Comparison of ENCODE assay signal across 19 cellular contexts in the genomic region with DNA sequence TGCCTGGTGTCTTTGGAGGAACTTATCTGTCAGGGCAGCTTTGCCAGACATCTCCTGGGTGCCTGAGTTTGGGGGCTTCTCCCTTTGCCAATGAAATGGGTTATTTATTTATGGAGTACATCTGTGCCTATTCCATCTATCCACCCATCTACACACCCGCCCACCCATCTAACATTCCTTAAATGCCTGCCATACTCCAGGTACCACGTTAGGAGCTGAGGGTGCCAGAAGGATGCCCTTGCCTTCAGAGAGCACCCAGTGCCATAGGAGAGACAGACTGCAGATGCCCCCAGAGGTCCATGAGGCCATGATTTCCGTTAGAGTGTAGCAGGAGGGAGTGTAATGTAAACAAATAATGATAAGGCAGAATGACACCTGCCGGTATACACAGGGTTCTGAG. TPM values are rescaled to one million over a fixed set of nuclear protein-coding genes. Genes with fewer than 3 reads are reported as not detected.
DNase-seq lines count a peak whose midpoint lies in the region; ATAC-seq, FAIRE-seq and TF ChIP-seq lines count a peak whose summit lies in the region.
"Had no signal": no experiment of that assay in that cellular context is flagged by ENCODE, and none has a peak within 500 bp of the region (broad histone marks: within the 10 kb centered on the region; RNA-seq: fewer than 3 reads in every experiment).

No MANE protein-coding gene starts in this region.

- H3K36me3 ChIP-seq in right atrium auricular region, result no peaks in the 10 kb centered on the region
- H3K36me3 ChIP-seq in left ventricle myocardium inferior, result no peaks in the 10 kb centered on the region
- H3K36me3 ChIP-seq in mesenchymal stem cell (ENCODE audit: control insufficient read depth in 1 of 2, insufficient read depth in 2 of 2, low read depth in 1 of 2, low read length in 2 of 2), result peaks cover 0 to 2% of the 10 kb centered on the region in 2 experiments
- H3K36me3 ChIP-seq: SJCRH30 had no signal

- H2AFZ ChIP-seq in mesenchymal stem cell (ENCODE audit: low read depth, low read length), result no peak overlapping the region

- H3K4ac ChIP-seq in mesenchymal stem cell (ENCODE audit: low read depth in 1 of 2, low read length in 2 of 2), result no peak overlapping the region

- H3K4me3 Mint-ChIP-seq in T-helper 17 cell, result no peak overlapping the region
- H3K4me3 Mint-ChIP-seq: CD14-positive monocyte had no signal

- no peak overlapping the region for H3K18ac ChIP-seq in mesenchymal stem cell (ENCODE audit: low read depth in 1 of 2, low read length in 2 of 2)

- DNase-seq in right atrium auricular region (ENCODE audit: low spot score) (peak; percentile 47), left ventricle myocardium inferior (no peak), mesenchymal stem cell (no peak), urothelium cell line (ENCODE audit: low spot score) (peak; percentile 33), SHP77 (lab: John Stamatoyannopoulos, UW) (no peak), T-helper 17 cell (no peak)
- DNase-seq in stimulated activated CD4-positive, alpha-beta T cell treated with anti-CD3 and anti-CD28 coated beads, Interleukin-2, amount 100 ng/mL, for 24 hours, result no peak
- DNase-seq: DMS153, NCI-H1417 treated with DMSO at 0.1 percent for 48 hours, NCI-H2029, NCI-H2171, NCI-H446, NCI-H82, PC-3, SJCRH30 had no signal

- no peak overlapping the region for H4K8ac ChIP-seq in mesenchymal stem cell (ENCODE audit: low read length)

- intact Hi-C loops in left ventricle myocardium inferior (cut with micrococcal nuclease), result no loop called here

- H2BK12ac ChIP-seq in mesenchymal stem cell (ENCODE audit: low read length in 2 of 2), result no peak overlapping the region

- H3K9ac ChIP-seq in mesenchymal stem cell (ENCODE audit: low read length), result no peak overlapping the region
- H3K9ac ChIP-seq: KMS-11 had no signal

- H3K27me3 ChIP-seq in right atrium auricular region, result no peaks in the 10 kb centered on the region
- H3K27me3 ChIP-seq in left ventricle myocardium inferior (ENCODE audit: low read depth), result peaks cover 5% of the 10 kb centered on the region
- H3K27me3 ChIP-seq in mesenchymal stem cell (ENCODE audit: control insufficient read depth in 1 of 2, insufficient read depth in 1 of 2, low read length in 2 of 2), result no peaks in the 10 kb centered on the region
- H3K27me3 ChIP-seq: SJCRH30 had no signal

- no peaks in the 10 kb centered on the region for H3K79me1 ChIP-seq in mesenchymal stem cell (replicated peaks; ENCODE audit: low read length, poor library complexity, severe bottlenecking)

- peak overlapping the region; percentile 35 for H4K91ac ChIP-seq in mesenchymal stem cell (ENCODE audit: low read length)

- H3K9me3 ChIP-seq in right atrium auricular region, result no peaks in the 10 kb centered on the region
- no peaks in the 10 kb centered on the region for H3K9me3 ChIP-seq in left ventricle myocardium inferior (replicated peaks)
- no peaks in the 10 kb centered on the region for H3K9me3 ChIP-seq in mesenchymal stem cell (ENCODE audit: control insufficient read depth, low read length)
- no peaks in the 10 kb centered on the region for H3K9me3 ChIP-seq in T-helper 17 cell (ENCODE audit: control insufficient read depth, low read length, poor library complexity, severe bottlenecking)
- H3K9me3 ChIP-seq: SJCRH30 had no signal

- H2BK5ac ChIP-seq in mesenchymal stem cell (ENCODE audit: low read depth, low read length, poor library complexity, severe bottlenecking), result no peak overlapping the region

- no peak for FAIRE-seq in urothelium cell line (lab: Jason Lieb, UNC)
- FAIRE-seq: H1 had no signal

- no peak overlapping the region for H3K27ac ChIP-seq in right atrium auricular region
- no peak overlapping the region for H3K27ac ChIP-seq in left ventricle myocardium inferior (replicated peaks)
- no peak overlapping the region for H3K27ac ChIP-seq in mesenchymal stem cell (ENCODE audit: low read length, poor library complexity, severe bottlenecking)
- H3K27ac ChIP-seq: KMS-11, SJCRH30 had no signal

- H3K23ac ChIP-seq in mesenchymal stem cell (ENCODE audit: low read length in 2 of 2), result no peak overlapping the region

- no peak overlapping the region for H2BK15ac ChIP-seq in mesenchymal stem cell (ENCODE audit: low read depth, poor library complexity, severe bottlenecking)

- no peak overlapping the region for H3K14ac ChIP-seq in mesenchymal stem cell (ENCODE audit: low read length in 2 of 2)

- H3K36me3 Mint-ChIP-seq in T-helper 17 cell (ENCODE audit: low read depth), result no peaks in the 10 kb centered on the region
- H3K36me3 Mint-ChIP-seq: CD14-positive monocyte had no signal

- H3K4me3 ChIP-seq in right atrium auricular region (no peak overlapping the region), left ventricle myocardium inferior (no peak overlapping the region), mesenchymal stem cell (ENCODE audit: insufficient read depth in 1 of 2, low read depth in 1 of 2, low read length in 2 of 2) (no peak overlapping the region)
- H3K4me3 ChIP-seq: SJCRH30 had no signal

- no peak overlapping the region for H3K4me2 ChIP-seq in mesenchymal stem cell (ENCODE audit: low read length, poor library complexity, severe bottlenecking)
- H3K4me2 ChIP-seq: KMS-11 had no signal

- H3K27me3 Mint-ChIP-seq in T-helper 17 cell, result peaks cover 10% of the 10 kb centered on the region

- H3K4me1 Mint-ChIP-seq in T-helper 17 cell, result peaks cover 6% of the 10 kb centered on the region

- TF ChIP-seq EP300 in Ishikawa (IDR thresholded peaks at IDR 0.05; ENCODE audit: borderline replicate concordance), result no peak

- H2BK120ac ChIP-seq in mesenchymal stem cell (ENCODE audit: low read depth, low read length), result no peak overlapping the region

- 85% methylated on average over 4 of the region's 4 CpGs for WGBS in mesenchymal stem cell

- H3K4me1 ChIP-seq in right atrium auricular region, result peaks cover 0 to 9% of the 10 kb centered on the region in 2 donors
- H3K4me1 ChIP-seq in left ventricle myocardium inferior, result peaks cover 20% of the 10 kb centered on the region
- peaks cover 12% of the 10 kb centered on the region for H3K4me1 ChIP-seq in mesenchymal stem cell (ENCODE audit: control insufficient read depth, insufficient read depth, low read depth, low read length)
- H3K4me1 ChIP-seq: SJCRH30 had no signal

- no peak for TF ChIP-seq RAD21 in Ishikawa (IDR thresholded peaks at IDR 0.05; ENCODE audit: low read depth)

- H2AK5ac ChIP-seq in mesenchymal stem cell (ENCODE audit: low read length, severe bottlenecking), result no peak overlapping the region

- H3K27ac Mint-ChIP-seq in T-helper 17 cell, result no peak overlapping the region
- H3K27ac Mint-ChIP-seq: CD14-positive monocyte had no signal

- TF ChIP-seq CTCF in right atrium auricular region (IDR thresholded peaks at IDR 0.05), result no peak
- TF ChIP-seq CTCF in left ventricle myocardium inferior (IDR thresholded peaks at IDR 0.05; ENCODE audit: borderline replicate concordance), result no peak

- no peak for ATAC-seq in T-helper 17 cell
- ATAC-seq: PC-3 had no signal

TF ChIP-seq in Ishikawa, 13 proteins besides CTCF, POLR2A, EP300 and RAD21:
- TF ChIP-seq CREB1 (IDR thresholded peaks at IDR 0.05; ENCODE audit: low read depth), result no peak
- peak; percentile 58 for TF ChIP-seq TEAD4 (IDR thresholded peaks at IDR 0.05)
- no peak for TF ChIP-seq YY1 (IDR thresholded peaks at IDR 0.05; ENCODE audit: low read depth)
- no peak for TF ChIP-seq FOXM1 (IDR thresholded peaks at IDR 0.05; ENCODE audit: borderline replicate concordance, low read depth)
- no peak for TF ChIP-seq NFIC (IDR thresholded peaks at IDR 0.05)
- TF ChIP-seq CEBPB (IDR thresholded peaks at IDR 0.05), result no peak

RNA-seq across cellular contexts. Expression of a gene that starts 21.8 kb away (rescaled TPM):
- 1 to 10 TPM; 1.3 to 3.6 TPM for total RNA-seq in right atrium auricular region
- total RNA-seq in left ventricle myocardium inferior, result 0.38 TPM
- 6.7 TPM for polyA plus RNA-seq in mesenchymal stem cell (2013, experiment 1 of 2)
- polyA plus RNA-seq in mesenchymal stem cell (2013, experiment 2 of 2), result 6.7 TPM
- total RNA-seq in T-helper 17 cell, result 1 to 10 TPM; 1.6 to 4.3 TPM

Comparison
In these comparisons a context has a peak if more than half of its experiments do, and no peak if none do; other contexts are left out.
1. DNase-seq: peak in right atrium auricular region (single experiment) and urothelium cell line (single experiment); none in left ventricle myocardium inferior (single experiment), mesenchymal stem cell (single experiment), SHP77 (0 of 2), stimulated activated CD4-positive, alpha-beta T cell treated with anti-CD3 and anti-CD28 coated beads, Interleukin-2, amount 100 ng/mL, for 24 hours (0 of 2) and T-helper 17 cell (0 of 3).